In genomic region chr4:152780267-152780811, GRCh38 we compare ENCODE assay signal across 8 cellular contexts. TPM values are rescaled to one million over a fixed set of nuclear protein-coding genes. Genes with fewer than 3 reads are reported as not detected.
DNase-seq lines count a peak whose midpoint lies in the region; ATAC-seq and FAIRE-seq lines count a peak whose summit lies in the region.

No MANE protein-coding gene starts in this region.

- H3K36me3 Mint-ChIP-seq in activated CD8-positive, alpha-beta T cell treated with anti-CD3 and anti-CD28 coated beads, Interleukin-2, amount 10 ng/mL, durations not matched to agents 7 days and 5 days (ENCODE audit: low read depth), result peaks cover 16% of the 10 kb centered on the region

- ATAC-seq in GM18868 (IDR thresholded peaks at IDR 0.05; ENCODE audit: unreplicated experiment), result peak; percentile 24
- ATAC-seq in HG03457 (IDR thresholded peaks at IDR 0.05; ENCODE audit: unreplicated experiment), result peak; percentile 22
- ATAC-seq in activated CD8-positive, alpha-beta T cell treated with anti-CD3 and anti-CD28 coated beads, Interleukin-2, amount 10 ng/mL, durations not matched to agents 7 days and 5 days, result peak; percentile 70
- peak; percentile 18 for ATAC-seq in left ventricle myocardium superior

- peak overlapping the region; percentile 92 for H3K4me3 Mint-ChIP-seq in activated CD8-positive, alpha-beta T cell treated with anti-CD3 and anti-CD28 coated beads, Interleukin-2, amount 10 ng/mL, durations not matched to agents 7 days and 5 days

- peaks cover 12% of the 10 kb centered on the region for H3K27me3 Mint-ChIP-seq in activated CD8-positive, alpha-beta T cell treated with anti-CD3 and anti-CD28 coated beads, Interleukin-2, amount 10 ng/mL, durations not matched to agents 7 days and 5 days (ENCODE audit: low read depth)

- POLR2A ChIA-PET in activated CD8-positive, alpha-beta T cell treated with anti-CD3 and anti-CD28 coated beads, Interleukin-2, amount 10 ng/mL, durations not matched to agents 7 days and 5 days (lab: Charles Lee), result interaction anchor here (1.3 to 2.2 kb wide), 5 partner anchors 9 to 245 kb away, joined by 5 to 17 read pairs (median 9); partner anchors contain the start of genes FBXW7 and TMEM154

- peak overlapping the region; percentile 90 for H3K27ac Mint-ChIP-seq in activated CD8-positive, alpha-beta T cell treated with anti-CD3 and anti-CD28 coated beads, Interleukin-2, amount 10 ng/mL, durations not matched to agents 7 days and 5 days

- intact Hi-C loops in left ventricle myocardium superior (cut with micrococcal nuclease), result no loop called here

- no peaks in the 10 kb centered on the region for H3K9me3 Mint-ChIP-seq in activated CD8-positive, alpha-beta T cell treated with anti-CD3 and anti-CD28 coated beads, Interleukin-2, amount 10 ng/mL, durations not matched to agents 7 days and 5 days (ENCODE audit: insufficient read depth)

- no peak for FAIRE-seq in frontal cortex (lab: Jason Lieb, UNC)

- CTCF ChIA-PET in activated CD8-positive, alpha-beta T cell treated with anti-CD3 and anti-CD28 coated beads, Interleukin-2, amount 10 ng/mL, durations not matched to agents 7 days and 5 days (lab: Charles Lee), result interaction anchor here (1.1 to 2.3 kb wide), 5 partner anchors 41 to 347 kb away, joined by 3 to 12 read pairs (median 4); no protein-coding TSS in a partner anchor

- no peak for DNase-seq in activated CD8-positive, alpha-beta T cell treated with anti-CD3 and anti-CD28 coated beads, Interleukin-2, amount 10 ng/mL, durations not matched to agents 7 days and 5 days
- no peak for DNase-seq in left ventricle myocardium superior
- peak; percentile 15 for DNase-seq in renal cortical epithelial cell (ENCODE audit: low read depth)
- no peak for DNase-seq in frontal cortex (ENCODE audit: low spot score in 2 of 2)
- DNase-seq in NCI-H2081 treated with DMSO at 0.1 percent for 48 hours (lab: John Stamatoyannopoulos, UW), result no peak
- no peak for DNase-seq in SKM-1 treated with dmso at 0.1 percent for 144 hours (lab: John Stamatoyannopoulos, UW; ENCODE audit: unreplicated experiment)

- peaks cover 44% of the 10 kb centered on the region for H3K4me1 Mint-ChIP-seq in activated CD8-positive, alpha-beta T cell treated with anti-CD3 and anti-CD28 coated beads, Interleukin-2, amount 10 ng/mL, durations not matched to agents 7 days and 5 days (ENCODE audit: low read depth)

RNA-seq across cellular contexts. Expression of gene ARFIP1, which starts 0.6 kb away (rescaled TPM):
- total RNA-seq in activated CD8-positive, alpha-beta T cell treated with anti-CD3 and anti-CD28 coated beads, Interleukin-2, amount 10 ng/mL, durations not matched to agents 7 days and 5 days, result 10 to 100 TPM; 20.3 to 20.5 TPM
- total RNA-seq in left ventricle myocardium superior, result 14.3 TPM
- 51.9 and 67.7 TPM in 2 replicates for total RNA-seq in renal cortical epithelial cell
- 50.5 TPM for total RNA-seq in frontal cortex

RNA-seq across cellular contexts. Expression of gene TIGD4, which starts 0.8 kb away (rescaled TPM):
- under 1 TPM; 0.40 to 0.44 TPM for total RNA-seq in activated CD8-positive, alpha-beta T cell treated with anti-CD3 and anti-CD28 coated beads, Interleukin-2, amount 10 ng/mL, durations not matched to agents 7 days and 5 days
- total RNA-seq in left ventricle myocardium superior (0.10 TPM), renal cortical epithelial cell (0.87 and 1.7 TPM in 2 replicates), frontal cortex (3.3 TPM)

Comparison
In these comparisons a context has a peak if more than half of its experiments do, and no peak if none do; other contexts are left out.
1. ATAC-seq: peak in every context shown above with its lines; median percentile 70 in activated CD8-positive, alpha-beta T cell treated with anti-CD3 and anti-CD28 coated beads, Interleukin-2, amount 10 ng/mL, durations not matched to agents 7 days and 5 days; 24 in GM18868; 22 in HG03457; 18 in left ventricle myocardium superior.